Comparison of ENCODE assay signal across 2 cellular contexts in genomic region chr19:30799854-30800755, GRCh38.
TF ChIP-seq lines count a peak whose summit lies in the region.

No MANE protein-coding gene starts in this region.

TF ChIP-seq in HEK293, 187 proteins besides CTCF, POLR2A, EP300 and RAD21 (continued from another document):
- TF ChIP-seq ZBTB17 (tag by site-specific recombination; IDR thresholded peaks at IDR 0.05): peak; percentile 31; the same call in 1 of the 2 replicates
- TF ChIP-seq GFI1B (tag by site-specific recombination; IDR thresholded peaks at IDR 0.05): no peak
- TF ChIP-seq ZNF157 (tag by site-specific recombination; IDR thresholded peaks at IDR 0.05): no peak

TF ChIP-seq in WTC11, 78 proteins besides CTCF, POLR2A, EP300 and RAD21 (continued from another document):
- no peak for TF ChIP-seq AFF4 (CRISPR knock-in tag; IDR thresholded peaks at IDR 0.05; ENCODE audit: borderline replicate concordance)
- no peak for TF ChIP-seq CBFB (CRISPR knock-in tag; IDR thresholded peaks at IDR 0.05; ENCODE audit: low read depth)
- TF ChIP-seq RELA (CRISPR knock-in tag; IDR thresholded peaks at IDR 0.05; ENCODE audit: borderline replicate concordance): no peak
